ENCODE assay signal across 8 cellular contexts in genomic region chrX:52262195-52262546, GRCh38.
DNase-seq lines count a peak whose midpoint lies in the region; ATAC-seq and TF ChIP-seq lines count a peak whose summit lies in the region.

No MANE protein-coding gene starts in this region.

- H3K27me3 ChIP-seq in H7 (ENCODE audit: control insufficient read depth, insufficient read depth, low read length) = no peaks in the 10 kb centered on the region
- H3K27me3 ChIP-seq in SJCRH30 = no peaks in the 10 kb centered on the region
- H3K27me3 ChIP-seq in fibroblast of lung (ENCODE audit: control insufficient read depth, insufficient read depth, low read length) = no peaks in the 10 kb centered on the region
- peaks cover 0 to 12% (median 0%) of the 10 kb centered on the region in 3 donors for H3K27me3 ChIP-seq in psoas muscle (ENCODE audit: insufficient read depth in 3 of 3, low read length in 2 of 3)

- H3K27ac ChIP-seq in SJCRH30 (peak overlapping the region; percentile 65; the same call in 1 of the 2 replicates), fibroblast of lung (ENCODE audit: insufficient read depth, low read length) (peak overlapping the region; percentile 69), psoas muscle (peak overlapping the region; percentile 93)

- TF ChIP-seq CTCF in fibroblast of lung (conservative IDR thresholded peaks at IDR 0.05 in 1 of 2, IDR thresholded peaks at IDR 0.05 in 1 of 2; ENCODE audit: low read depth in 1 of 2, low read length in 2 of 2) (no peak), psoas muscle (IDR thresholded peaks at IDR 0.05) (no peak)

- peak in 2 of 4 donors; percentile 4 to 35 for ATAC-seq in psoas muscle

- intact Hi-C loops in psoas muscle (cut with DNase I) = no loop called here

- H3K36me3 ChIP-seq in H7 (replicated peaks; ENCODE audit: control insufficient read depth, insufficient read depth, low read length) (no peaks in the 10 kb centered on the region), SJCRH30 (no peaks in the 10 kb centered on the region), fibroblast of lung (ENCODE audit: control insufficient read depth, insufficient read depth, low read length) (no peaks in the 10 kb centered on the region), psoas muscle (ENCODE audit: insufficient read depth in 1 of 2, low read depth in 1 of 2) (no peaks in the 10 kb centered on the region)

- no peaks in the 10 kb centered on the region for H3K9me3 ChIP-seq in SJCRH30 (replicated peaks)
- no peaks in the 10 kb centered on the region for H3K9me3 ChIP-seq in fibroblast of lung (ENCODE audit: control insufficient read depth, insufficient read depth, low read depth, low read length)
- no peaks in the 10 kb centered on the region for H3K9me3 ChIP-seq in psoas muscle

- peak overlapping the region; percentile 60 for H3K9ac ChIP-seq in fibroblast of lung (ENCODE audit: insufficient read depth, low read length)

- H3K4me3 ChIP-seq in H7 (ENCODE audit: insufficient read depth, low read depth, low read length) (peak overlapping the region; percentile 59), SJCRH30 (peak overlapping the region; percentile 72), fibroblast of lung (replicated peaks in 1 of 4; ENCODE audit: control extremely low read depth in 1 of 4, insufficient read depth in 1 of 4, low read depth in 3 of 4, low read length in 4 of 4) (peak overlapping the region; percentile 49 to 67 (median 52)), psoas muscle (peak overlapping the region; percentile 86)

- H4K20me1 ChIP-seq in fibroblast of lung (ENCODE audit: control insufficient read depth, extremely low read depth, insufficient read depth, low read length) = no peaks in the 10 kb centered on the region

- H3K4me1 ChIP-seq in SJCRH30 (no peaks in the 10 kb centered on the region), fibroblast of lung (ENCODE audit: control insufficient read depth, extremely low read depth, insufficient read depth, low read length) (no peaks in the 10 kb centered on the region), psoas muscle (no peaks in the 10 kb centered on the region)

- in situ Hi-C loops in ACHN (cut with HindIII; ENCODE audit: low pct_ligation_motif_present, low pct_unique_long_range_greater_than_20kb, low sequenced_read_pairs) = no loop called here

- no peaks in the 10 kb centered on the region for H3K79me2 ChIP-seq in fibroblast of lung (ENCODE audit: control insufficient read depth, insufficient read depth, low read length)

- WGBS in psoas muscle, 3 donors = 11 to 35% (median 14%) methylated on average over 4 to 19 of the region's 19 CpGs

- H3K4me2 ChIP-seq in fibroblast of lung (ENCODE audit: extremely low read depth, insufficient read depth, low read length) = peak overlapping the region; percentile 93

- H2AFZ ChIP-seq in fibroblast of lung (ENCODE audit: low read length) = peak overlapping the region; percentile 97

- DNase-seq in H7 (no peak), SJCRH30 (no peak), fibroblast of lung (ENCODE audit: low read depth in 2 of 2) (no peak), psoas muscle (no peak), ACHN (no peak), DMS114 treated with DMSO at 0.1 percent for 48 hours (lab: John Stamatoyannopoulos, UW; ENCODE audit: unreplicated experiment) (no peak), NCI-H2196 treated with DMSO at 0.1 percent for 48 hours (lab: John Stamatoyannopoulos, UW; ENCODE audit: unreplicated experiment) (no peak)
- DNase-seq in activated effector memory CD4-positive, alpha-beta T cell treated with anti-CD3 and anti-CD28 coated beads, Interleukin-2, amount 50 U/mL, for 16 hours = no peak
